17 cellular contexts compared by ENCODE assay signal in genomic region chr3:185270956-185271332, GRCh38.
"Had no signal": no experiment of that assay in that cellular context is flagged by ENCODE, and none has a peak within 500 bp of the region (broad histone marks: within the 10 kb centered on the region; RNA-seq: fewer than 3 reads in every experiment).

No MANE protein-coding gene starts in this region.

- H3K4me1 ChIP-seq: heart right ventricle, pancreas, psoas muscle, stomach, thyroid gland, upper lobe of right lung had no signal

- DNase-seq: activated CD4-positive, alpha-beta T cell treated with anti-CD3 and anti-CD28 coated beads for 36 hours; activated CD4-positive, CD25-positive, alpha-beta regulatory T cell; activated CD8-positive, alpha-beta memory T cell treated with anti-CD3 and anti-CD28 coated beads, Interleukin-2, amount 10 ng/mL, durations not matched to agents 7 days and 5 days; activated CD8-positive, alpha-beta T cell treated with anti-CD3 and anti-CD28 coated beads, Interleukin-2, amount 10 ng/mL, durations not matched to agents 7 days and 5 days; activated naive CD8-positive, alpha-beta T cell treated with anti-CD3 and anti-CD28 coated beads, Interleukin-2, amount 50 U/mL, for 24 hours; activated T-cell treated with anti-CD3 and anti-CD28 coated beads, Interleukin-2, amount 50 U/mL, for 48 hours; central memory CD4-positive, alpha-beta T cell; heart right ventricle; naive B cell; pancreas; psoas muscle; right cardiac atrium; stimulated activated CD4-positive, alpha-beta T cell treated with anti-CD3 and anti-CD28 coated beads, Interleukin-2, amount 100 ng/mL, for 24 hours; stimulated activated naive B cell treated with anti-CD40 and anti-IgM and Interleukin-4, amounts not matched to agents 10 μg/mL and 1 μg/mL and 100 μg/mL, for 72 hours; stomach; thyroid gland; upper lobe of right lung had no signal

- H3K27ac ChIP-seq: heart right ventricle, pancreas, psoas muscle, stomach, thyroid gland, upper lobe of right lung had no signal

- H3K9me3 ChIP-seq: heart right ventricle, pancreas, psoas muscle, stomach, thyroid gland, upper lobe of right lung had no signal

- H3K4me3 ChIP-seq: heart right ventricle, pancreas, psoas muscle, stomach, thyroid gland, upper lobe of right lung had no signal

- ATAC-seq: psoas muscle had no signal

- H3K27me3 ChIP-seq: thyroid gland had no signal

- H3K36me3 ChIP-seq: heart right ventricle, pancreas, stomach, thyroid gland, upper lobe of right lung had no signal
